11 cellular contexts compared by ENCODE assay signal in genomic region chr7:114988755-114989154, GRCh38.
DNase-seq lines count a peak whose midpoint lies in the region; ATAC-seq and TF ChIP-seq lines count a peak whose summit lies in the region.
"Had no signal": no experiment of that assay in that cellular context is flagged by ENCODE, and none has a peak within 500 bp of the region (broad histone marks: within the 10 kb centered on the region; RNA-seq: fewer than 3 reads in every experiment).

No MANE protein-coding gene starts in this region.

- H3K27me3 Mint-ChIP-seq in progenitor cell of endocrine pancreas: no peaks in the 10 kb centered on the region

- peak overlapping the region in 7 of 8 donors; percentile 4 to 76 (median 46) for H3K27ac ChIP-seq in spleen
- H3K27ac ChIP-seq: cardiac muscle cell, SJSA1 had no signal

- no peaks in the 10 kb centered on the region for H3K9me3 Mint-ChIP-seq in progenitor cell of endocrine pancreas (ENCODE audit: low read depth)
- H3K9me3 Mint-ChIP-seq: immature natural killer cell had no signal

- no peak overlapping the region for H3K27ac Mint-ChIP-seq in progenitor cell of endocrine pancreas
- H3K27ac Mint-ChIP-seq: immature natural killer cell had no signal

- H3K36me3 ChIP-seq in spleen: peaks cover 0 to 21% (median 2%) of the 10 kb centered on the region in 6 donors
- H3K36me3 ChIP-seq: cardiac muscle cell had no signal

- peaks cover 0 to 9% (median 5%) of the 10 kb centered on the region in 8 donors for H3K9me3 ChIP-seq in spleen
- H3K9me3 ChIP-seq: SJSA1 had no signal

- no peak overlapping the region for H3K4me3 Mint-ChIP-seq in progenitor cell of endocrine pancreas (ENCODE audit: low read depth)
- H3K4me3 Mint-ChIP-seq: immature natural killer cell had no signal

- no peaks in the 10 kb centered on the region for H3K27me3 ChIP-seq in spleen (replicated peaks in 1 of 7)
- H3K27me3 ChIP-seq: cardiac muscle cell, SJSA1 had no signal

- H3K4me1 ChIP-seq in spleen: peaks cover 0 to 29% (median 9%) of the 10 kb centered on the region in 6 donors

- H3K4me1 Mint-ChIP-seq in progenitor cell of endocrine pancreas (ENCODE audit: low read depth): peaks cover 6% of the 10 kb centered on the region

- 51 to 70% (median 67%) methylated on average over 2 of the region's 2 CpGs for WGBS in spleen, 5 donors

- H3K36me3 Mint-ChIP-seq in progenitor cell of endocrine pancreas (ENCODE audit: insufficient read depth): peaks cover 1% of the 10 kb centered on the region

- no peak for TF ChIP-seq CTCF in HFF-Myc (IDR thresholded peaks at IDR 0.05; ENCODE audit: low read depth, low read length, missing control alignments)
- TF ChIP-seq CTCF in astrocyte of the spinal cord (IDR thresholded peaks at IDR 0.05; ENCODE audit: low read depth, low read length): no peak
- no peak for TF ChIP-seq CTCF in spleen (IDR thresholded peaks at IDR 0.05 in 8 of 11, conservative IDR thresholded peaks at IDR 0.05 in 3 of 11)
- no peak for TF ChIP-seq CTCF in progenitor cell of endocrine pancreas (IDR thresholded peaks at IDR 0.05; ENCODE audit: unreplicated experiment)

- intact Hi-C loops in left ventricle myocardium superior (cut with micrococcal nuclease) (no loop called here), spleen (cut with DNase I; ENCODE audit: low total_unique reads) (no loop called here)

- DNase-seq in HFF-Myc (ENCODE audit: extremely low read depth, low read depth): peak; percentile 48
- peak; percentile 74 for DNase-seq in astrocyte of the spinal cord (ENCODE audit: low read depth, low spot score)
- DNase-seq in left ventricle myocardium superior: peak; percentile 73
- no peak for DNase-seq in spleen
- no peak for DNase-seq in NCI-H146 treated with DMSO at 0.1 percent for 48 hours (lab: John Stamatoyannopoulos, UW; ENCODE audit: unreplicated experiment)
- no peak for DNase-seq in progenitor cell of endocrine pancreas (ENCODE audit: low spot score, unreplicated experiment)
- DNase-seq in superior temporal gyrus (ENCODE audit: extremely low spot score): no peak
- DNase-seq in activated CD4-positive, alpha-beta T cell treated with anti-CD3 and anti-CD28 coated beads, Interleukin-2, amount 50 U/mL, for 4 hours: no peak
- DNase-seq: immature natural killer cell had no signal

- ATAC-seq in left ventricle myocardium superior: peak; percentile 82

- in situ Hi-C loops in astrocyte of the spinal cord (cut with HindIII; ENCODE audit: low sequenced_read_pairs): no loop called here

- no peak for TF ChIP-seq POLR2A in spleen (IDR thresholded peaks at IDR 0.05)

- no peak overlapping the region for H3K4me3 ChIP-seq in HFF-Myc (replicated peaks; ENCODE audit: low read depth, low read length)
- H3K4me3 ChIP-seq in astrocyte of the spinal cord (ENCODE audit: low read depth, low read length): no peak overlapping the region
- no peak overlapping the region for H3K4me3 ChIP-seq in spleen
- H3K4me3 ChIP-seq: cardiac muscle cell, SJSA1 had no signal

Comparison
In these comparisons a context has a peak if more than half of its experiments do, and no peak if none do; other contexts are left out.
1. DNase-seq: peak in HFF-Myc (single experiment), astrocyte of the spinal cord (single experiment) and left ventricle myocardium superior (single experiment); none in spleen (single experiment), NCI-H146 treated with DMSO at 0.1 percent for 48 hours (single experiment), progenitor cell of endocrine pancreas (single experiment), superior temporal gyrus (single experiment) and activated CD4-positive, alpha-beta T cell treated with anti-CD3 and anti-CD28 coated beads, Interleukin-2, amount 50 U/mL, for 4 hours (0 of 2).